ENCODE assay signal across 18 cellular contexts in genomic region chr7:69438584-69438983, GRCh38.
DNase-seq lines count a peak whose midpoint lies in the region; ATAC-seq and TF ChIP-seq lines count a peak whose summit lies in the region.
"Had no signal": no experiment of that assay in that cellular context is flagged by ENCODE, and none has a peak within 500 bp of the region (broad histone marks: within the 10 kb centered on the region; RNA-seq: fewer than 3 reads in every experiment).

No MANE protein-coding gene starts in this region.

- H2BK15ac ChIP-seq in neuronal stem cell (ENCODE audit: low read length) = no peak overlapping the region

- no peak for TF ChIP-seq POLR2A in gastroesophageal sphincter (IDR thresholded peaks at IDR 0.05)

- no peak overlapping the region for H3K18ac ChIP-seq in neuronal stem cell (ENCODE audit: low read length)

- no peak overlapping the region for H3K4me2 ChIP-seq in neuronal stem cell (ENCODE audit: insufficient read depth, low read length, poor library complexity, severe bottlenecking)
- H3K4me2 ChIP-seq: BLaER1 had no signal

- H3K9me3 ChIP-seq in gastroesophageal sphincter (no peaks in the 10 kb centered on the region), neuronal stem cell (replicated peaks in 1 of 2; ENCODE audit: control insufficient read depth in 2 of 2, insufficient read depth in 1 of 2, low read depth in 1 of 2, low read length in 2 of 2) (no peaks in the 10 kb centered on the region)

- peak; percentile 29 for ATAC-seq in gastroesophageal sphincter

- 15% methylated on average over 3 of the region's 6 CpGs; no CpG with 5 or more reads in 1 of the 2 donors for WGBS in gastroesophageal sphincter (ENCODE audit: low coverage in 1 of 2), 2 donors
- no CpG with 5 or more reads among the region's 6 CpGs for WGBS in neuronal stem cell (ENCODE audit: extremely low coverage in 2 of 2, insufficient read length in 2 of 2, insufficient replicate concordance in 1 of 2), 2 donors

- H3K36me3 ChIP-seq in gastroesophageal sphincter (no peaks in the 10 kb centered on the region), neuronal stem cell (replicated peaks in 1 of 2; ENCODE audit: control insufficient read depth in 2 of 2, insufficient read depth in 2 of 2, low read length in 2 of 2) (no peaks in the 10 kb centered on the region)
- H3K36me3 ChIP-seq: BLaER1 had no signal

- peak; percentile 33 for DNase-seq in AG20443 (ENCODE audit: low spot score)
- peak; percentile 73 for DNase-seq in RPMI8226
- DNase-seq in neuronal stem cell (ENCODE audit: low spot score) = no peak
- no peak for DNase-seq in middle frontal gyrus (ENCODE audit: extremely low spot score, low spot score)
- DNase-seq in stimulated activated CD4-positive, alpha-beta T cell treated with anti-CD3 and anti-CD28 coated beads, Interleukin-1b, Interleukin-23, amount 100 ng/mL, for 48 hours = no peak
- no peak for DNase-seq in NCI-H1436 (lab: John Stamatoyannopoulos, UW)
- no peak for DNase-seq in RKO (ENCODE audit: low spot score)
- DNase-seq: CD8-positive, alpha-beta memory T cell; DMS 273 treated with DMSO at 0.1 percent for 48 hours; H7; KG1; NCI-H1092; NCI-H187; NCI-H446 treated with DMSO at 0.1 percent for 48 hours; NCI-H748 treated with DMSO at 0.1 percent for 48 hours; SHP77 treated with DMSO at 0.1 percent for 48 hours had no signal

- H4K91ac ChIP-seq in neuronal stem cell (ENCODE audit: low read depth, low read length, poor library complexity) = no peak overlapping the region

- H3K4me1 ChIP-seq in gastroesophageal sphincter (peaks cover 5 to 29% (median 6%) of the 10 kb centered on the region in 3 donors), neuronal stem cell (ENCODE audit: control insufficient read depth in 2 of 2, insufficient read depth in 1 of 2, low read depth in 1 of 2, low read length in 2 of 2) (peaks cover 0 to 2% of the 10 kb centered on the region in 2 donors)

- H3K79me1 ChIP-seq in neuronal stem cell (ENCODE audit: low read depth, low read length) = no peaks in the 10 kb centered on the region

- no peak overlapping the region for H3K23ac ChIP-seq in neuronal stem cell (ENCODE audit: low read depth, low read length, poor library complexity)

- H3K9ac ChIP-seq in neuronal stem cell (ENCODE audit: low read depth, low read length, poor library complexity) = no peak overlapping the region
- H3K9ac ChIP-seq: BLaER1 had no signal

- peak in 1 of 4 experiments; percentile 3 for TF ChIP-seq CTCF in gastroesophageal sphincter (IDR thresholded peaks at IDR 0.05)

- H2AK5ac ChIP-seq in neuronal stem cell (ENCODE audit: low read depth, low read length) = no peak overlapping the region

- no peak overlapping the region for H2BK12ac ChIP-seq in neuronal stem cell (ENCODE audit: low read length)

- no peaks in the 10 kb centered on the region for H3K27me3 ChIP-seq in gastroesophageal sphincter
- H3K27me3 ChIP-seq in neuronal stem cell (ENCODE audit: control insufficient read depth in 3 of 3, insufficient read depth in 3 of 3, low read depth in 1 of 3, low read length in 3 of 3) = no peaks in the 10 kb centered on the region
- H3K27me3 ChIP-seq: BLaER1 had no signal

- no peak overlapping the region for H3K4ac ChIP-seq in neuronal stem cell (ENCODE audit: low read length)

- H3K14ac ChIP-seq in neuronal stem cell (ENCODE audit: low read length) = no peak overlapping the region

- peak overlapping the region; percentile 54 for H2AFZ ChIP-seq in neuronal stem cell (ENCODE audit: low read length)

- H2BK120ac ChIP-seq in neuronal stem cell (ENCODE audit: low read depth, low read length) = no peak overlapping the region

- no peak overlapping the region for H4K8ac ChIP-seq in neuronal stem cell (ENCODE audit: low read depth, low read length)

- no peak overlapping the region for H2BK5ac ChIP-seq in neuronal stem cell (ENCODE audit: low read length)

- H3K4me3 ChIP-seq in gastroesophageal sphincter = no peak overlapping the region
- no peak overlapping the region for H3K4me3 ChIP-seq in neuronal stem cell (ENCODE audit: low read length in 2 of 2)
- H3K4me3 ChIP-seq: BLaER1 had no signal

- peak overlapping the region; percentile 21 to 73 (median 52) for H3K27ac ChIP-seq in gastroesophageal sphincter
- no peak overlapping the region for H3K27ac ChIP-seq in neuronal stem cell (replicated peaks; ENCODE audit: low read length)
- H3K27ac ChIP-seq: BLaER1 had no signal

- no peak for TF ChIP-seq EP300 in gastroesophageal sphincter (IDR thresholded peaks at IDR 0.05)

Comparison
In these comparisons a context has a peak if more than half of its experiments do, and no peak if none do; other contexts are left out.
1. DNase-seq: peak in AG20443 (single experiment) and RPMI8226 (single experiment); none in neuronal stem cell (single experiment), middle frontal gyrus (single experiment), stimulated activated CD4-positive, alpha-beta T cell treated with anti-CD3 and anti-CD28 coated beads, Interleukin-1b, Interleukin-23, amount 100 ng/mL, for 48 hours (single experiment), NCI-H1436 (single experiment) and RKO (single experiment).